21 cellular contexts compared by ENCODE assay signal in the genomic region with DNA sequence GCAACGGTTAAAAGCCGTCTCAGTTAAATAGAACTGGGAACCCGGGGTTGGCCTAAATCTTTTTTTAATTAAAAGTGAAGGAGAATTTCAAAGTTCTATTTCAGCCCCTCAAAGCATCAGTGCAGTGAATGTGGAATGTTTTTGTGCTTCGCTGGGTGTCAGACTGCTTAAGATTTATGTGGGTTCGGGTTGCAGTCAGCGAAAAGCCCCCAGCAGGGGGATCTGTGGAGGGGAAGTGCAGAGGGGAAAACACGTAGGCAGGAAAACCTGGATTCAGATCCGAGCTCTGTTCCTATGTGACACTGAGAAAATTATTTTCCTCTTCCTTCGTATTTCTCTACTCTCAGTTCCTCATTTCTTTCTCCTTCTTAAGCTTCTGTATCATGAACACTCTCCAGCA. TPM values are rescaled to one million over a fixed set of nuclear protein-coding genes. Genes with fewer than 3 reads are reported as not detected.
DNase-seq lines count a peak whose midpoint lies in the region; ATAC-seq and TF ChIP-seq lines count a peak whose summit lies in the region.
"Had no signal": no experiment of that assay in that cellular context is flagged by ENCODE, and none has a peak within 500 bp of the region (broad histone marks: within the 10 kb centered on the region; RNA-seq: fewer than 3 reads in every experiment).

No MANE protein-coding gene starts in this region.

- peaks cover 8% of the 10 kb centered on the region for H3K9me3 Mint-ChIP-seq in stimulated activated effector memory CD8-positive, alpha-beta T cell treated with anti-CD3 and anti-CD28 coated beads, Interleukin-12 subunit alpha, Interleukin-12 subunit beta, amount 100 ng/mL, for 72 hours

- H3K4me3 ChIP-seq in WERI-Rb-1 (ENCODE audit: low read depth, low read length) = no peak overlapping the region
- H3K4me3 ChIP-seq in thoracic aorta = peak overlapping the region; percentile 37
- H3K4me3 ChIP-seq: A549, heart right ventricle, uterus had no signal

- H3K4me3 Mint-ChIP-seq in stimulated activated effector memory CD8-positive, alpha-beta T cell treated with anti-CD3 and anti-CD28 coated beads, Interleukin-12 subunit alpha, Interleukin-12 subunit beta, amount 100 ng/mL, for 72 hours = no peak overlapping the region
- H3K4me3 Mint-ChIP-seq: activated CD4-positive, alpha-beta memory T cell treated with anti-CD3 and anti-CD28 coated beads for 36 hours; activated naive CD8-positive, alpha-beta T cell; activated T-cell treated with anti-CD3 and anti-CD28 coated beads, Interleukin-2, amount 50 U/mL, for 72 hours had no signal

- no peaks in the 10 kb centered on the region for H3K27me3 ChIP-seq in WERI-Rb-1 (ENCODE audit: insufficient read depth, low read depth, severe bottlenecking)
- no peaks in the 10 kb centered on the region for H3K27me3 ChIP-seq in thoracic aorta (replicated peaks; ENCODE audit: insufficient read depth)
- H3K27me3 ChIP-seq: brain microvascular endothelial cell, uterus had no signal

- H3K36me3 ChIP-seq in WERI-Rb-1 (no peaks in the 10 kb centered on the region), thoracic aorta (no peaks in the 10 kb centered on the region)
- H3K36me3 ChIP-seq: brain microvascular endothelial cell, heart right ventricle, uterus had no signal

- H3K27ac Mint-ChIP-seq in stimulated activated effector memory CD8-positive, alpha-beta T cell treated with anti-CD3 and anti-CD28 coated beads, Interleukin-12 subunit alpha, Interleukin-12 subunit beta, amount 100 ng/mL, for 72 hours = no peak overlapping the region
- H3K27ac Mint-ChIP-seq: activated CD4-positive, alpha-beta memory T cell treated with anti-CD3 and anti-CD28 coated beads for 36 hours; activated naive CD8-positive, alpha-beta T cell; activated T-cell treated with anti-CD3 and anti-CD28 coated beads, Interleukin-2, amount 50 U/mL, for 72 hours had no signal

- H3K27ac ChIP-seq in WERI-Rb-1 (no peak overlapping the region), thoracic aorta (no peak overlapping the region)
- H3K27ac ChIP-seq: A549, brain microvascular endothelial cell, C4-2B, heart right ventricle, uterus had no signal

- H3K4me1 ChIP-seq in thoracic aorta (ENCODE audit: control insufficient read depth in 1 of 2, low read depth in 2 of 2) = peaks cover 0 to 10% of the 10 kb centered on the region in 2 donors
- H3K4me1 ChIP-seq: A549, heart right ventricle, uterus had no signal

- ATAC-seq in thoracic aorta (ENCODE audit: insufficient number of reproducible peaks, low FRiP score, low read depth) (no peak), GM18861 (IDR thresholded peaks at IDR 0.05; ENCODE audit: unreplicated experiment) (no peak)
- ATAC-seq in stimulated activated effector memory CD8-positive, alpha-beta T cell treated with anti-CD3 and anti-CD28 coated beads, Interleukin-12 subunit alpha, Interleukin-12 subunit beta, amount 100 ng/mL, for 72 hours = no peak
- ATAC-seq: A549; activated T-cell treated with anti-CD3 and anti-CD28 coated beads, Interleukin-2, amount 50 U/mL, for 72 hours; heart right ventricle had no signal

- H3K36me3 Mint-ChIP-seq in stimulated activated effector memory CD8-positive, alpha-beta T cell treated with anti-CD3 and anti-CD28 coated beads, Interleukin-12 subunit alpha, Interleukin-12 subunit beta, amount 100 ng/mL, for 72 hours = no peaks in the 10 kb centered on the region
- H3K36me3 Mint-ChIP-seq: activated CD4-positive, alpha-beta memory T cell treated with anti-CD3 and anti-CD28 coated beads for 36 hours; activated naive CD8-positive, alpha-beta T cell had no signal

- H3K9me3 ChIP-seq in WERI-Rb-1 (ENCODE audit: severe bottlenecking) (no peaks in the 10 kb centered on the region), thoracic aorta (no peaks in the 10 kb centered on the region)
- H3K9me3 ChIP-seq: A549, heart right ventricle, uterus had no signal

- TF ChIP-seq CTCF in WERI-Rb-1 (IDR thresholded peaks at IDR 0.05; ENCODE audit: low read depth, low read length) (peak; percentile 37; the same call in 1 of the 2 replicates), thoracic aorta (IDR thresholded peaks at IDR 0.05) (no peak)

- DNase-seq in SIG-M5 treated with dmso at 0.1 percent for 504 hours (lab: John Stamatoyannopoulos, UW; ENCODE audit: unreplicated experiment) (peak; percentile 8), SIG-M5 (lab: John Stamatoyannopoulos, UW) (no peak), WERI-Rb-1 (peak; percentile 42), iPS-NIHi11 (ENCODE audit: low spot score) (peak; percentile 35), thoracic aorta (ENCODE audit: low spot score) (no peak), globus pallidus (ENCODE audit: low spot score) (no peak)
- DNase-seq in stimulated activated effector memory CD8-positive, alpha-beta T cell treated with anti-CD3 and anti-CD28 coated beads, Interleukin-12 subunit alpha, Interleukin-12 subunit beta, amount 100 ng/mL, for 72 hours (ENCODE audit: low spot score in 2 of 2) = no peak
- DNase-seq: activated CD4-positive, alpha-beta memory T cell treated with anti-CD3 and anti-CD28 coated beads for 36 hours; activated T-cell treated with anti-CD3 and anti-CD28 coated beads, Interleukin-2, amount 50 U/mL, for 72 hours; brain microvascular endothelial cell; DMS53; heart right ventricle; NCI-H446; OCI-M1; stimulated activated CD4-positive, alpha-beta T cell treated with anti-CD3 and anti-CD28 coated beads, Interleukin-12 subunit alpha, Interleukin-12 subunit beta, amount 100 ng/mL, for 4 hours; stimulated activated naive CD4-positive, alpha-beta T cell treated with Interleukin-2 at 50 U/mL for 16 hours; uterus had no signal

- no peaks in the 10 kb centered on the region for H3K4me1 Mint-ChIP-seq in stimulated activated effector memory CD8-positive, alpha-beta T cell treated with anti-CD3 and anti-CD28 coated beads, Interleukin-12 subunit alpha, Interleukin-12 subunit beta, amount 100 ng/mL, for 72 hours

RNA-seq across cellular contexts. Expression of gene BRINP1, which starts 19.7 kb away (rescaled TPM):
- total RNA-seq in thoracic aorta = 1 to 10 TPM; 1.8 to 4.3 TPM
- total RNA-seq: activated CD4-positive, alpha-beta memory T cell treated with anti-CD3 and anti-CD28 coated beads for 36 hours; activated T-cell treated with anti-CD3 and anti-CD28 coated beads, Interleukin-2, amount 50 U/mL, for 72 hours had no signal

Comparison
In these comparisons a context has a peak if more than half of its experiments do, and no peak if none do; other contexts are left out.
1. DNase-seq: peak in SIG-M5 treated with dmso at 0.1 percent for 504 hours (single experiment), WERI-Rb-1 (single experiment) and iPS-NIHi11 (single experiment); none in SIG-M5 (single experiment), thoracic aorta (single experiment), globus pallidus (single experiment) and stimulated activated effector memory CD8-positive, alpha-beta T cell treated with anti-CD3 and anti-CD28 coated beads, Interleukin-12 subunit alpha, Interleukin-12 subunit beta, amount 100 ng/mL, for 72 hours (0 of 2).